In genomic region chr6:139109558-139109957, GRCh38 we compare ENCODE assay signal across 8 cellular contexts. TPM values are rescaled to one million over a fixed set of nuclear protein-coding genes. Genes with fewer than 3 reads are reported as not detected.
DNase-seq lines count a peak whose midpoint lies in the region; ATAC-seq and TF ChIP-seq lines count a peak whose summit lies in the region.

No MANE protein-coding gene starts in this region.

- DNase-seq in DND-41 = peak; percentile 51
- peak; percentile 49 for DNase-seq in HT-29 (ENCODE audit: low spot score)
- DNase-seq in activated CD4-positive, alpha-beta T cell treated with anti-CD3 and anti-CD28 coated beads, Interleukin-2, amount 10 ng/mL, durations not matched to agents 24 days and 14 days = peak; percentile 69
- DNase-seq in kidney tubule cell (ENCODE audit: low spot score) = peak; percentile 24
- DNase-seq in T-helper 2 cell treated with Interferon-gamma antibody and Interleukin-4, amounts not matched to agents 5 μg/mL and 100 μg/mL, for 36 hours (ENCODE audit: low spot score) = no peak
- DNase-seq in activated CD4-positive, CD25-positive, alpha-beta regulatory T cell treated with anti-CD3 and anti-CD28 coated beads, Interleukin-2, amount 50 U/mL, for 72 hours = no peak

- H3K9me3 ChIP-seq in DND-41 (ENCODE audit: insufficient read depth, low read length, severe bottlenecking) = no peaks in the 10 kb centered on the region

- peaks cover 26% of the 10 kb centered on the region for H3K4me1 Mint-ChIP-seq in activated CD4-positive, alpha-beta T cell treated with anti-CD3 and anti-CD28 coated beads, Interleukin-2, amount 10 ng/mL, durations not matched to agents 24 days and 14 days
- H3K4me1 Mint-ChIP-seq in T-helper 2 cell treated with Interferon-gamma antibody and Interleukin-4, amounts not matched to agents 5 μg/mL and 100 μg/mL, for 36 hours (ENCODE audit: low read depth) = peaks cover 35% of the 10 kb centered on the region

- H3K79me2 ChIP-seq in DND-41 (ENCODE audit: insufficient read depth, low read length) = no peaks in the 10 kb centered on the region

- no peak overlapping the region for H3K4me2 ChIP-seq in DND-41 (ENCODE audit: insufficient read depth, low read length)

- no peaks in the 10 kb centered on the region for H3K9me3 Mint-ChIP-seq in activated CD4-positive, alpha-beta T cell treated with anti-CD3 and anti-CD28 coated beads, Interleukin-2, amount 10 ng/mL, durations not matched to agents 24 days and 14 days
- no peaks in the 10 kb centered on the region for H3K9me3 Mint-ChIP-seq in T-helper 2 cell treated with Interferon-gamma antibody and Interleukin-4, amounts not matched to agents 5 μg/mL and 100 μg/mL, for 36 hours

- H3K27me3 Mint-ChIP-seq in activated CD4-positive, alpha-beta T cell treated with anti-CD3 and anti-CD28 coated beads, Interleukin-2, amount 10 ng/mL, durations not matched to agents 24 days and 14 days = no peaks in the 10 kb centered on the region
- no peaks in the 10 kb centered on the region for H3K27me3 Mint-ChIP-seq in T-helper 2 cell treated with Interferon-gamma antibody and Interleukin-4, amounts not matched to agents 5 μg/mL and 100 μg/mL, for 36 hours (ENCODE audit: low read depth)

- peaks cover 29% of the 10 kb centered on the region for H3K4me1 ChIP-seq in DND-41 (ENCODE audit: insufficient read depth, low read length)

- no peak overlapping the region for H3K4me3 ChIP-seq in DND-41 (ENCODE audit: low read depth in 1 of 2, low read length in 2 of 2)

- no peaks in the 10 kb centered on the region for H3K27me3 ChIP-seq in DND-41 (ENCODE audit: insufficient read depth, low read length, poor library complexity)

- no peak overlapping the region for H3K4me3 Mint-ChIP-seq in activated CD4-positive, alpha-beta T cell treated with anti-CD3 and anti-CD28 coated beads, Interleukin-2, amount 10 ng/mL, durations not matched to agents 24 days and 14 days
- H3K4me3 Mint-ChIP-seq in T-helper 2 cell treated with Interferon-gamma antibody and Interleukin-4, amounts not matched to agents 5 μg/mL and 100 μg/mL, for 36 hours = no peak overlapping the region

- H3K27ac ChIP-seq in DND-41 (ENCODE audit: low read length) = no peak overlapping the region

- ATAC-seq in DND-41 (ENCODE audit: insufficient read depth, low read depth) (no peak), GM21360 (IDR thresholded peaks at IDR 0.05; ENCODE audit: unreplicated experiment) (no peak), GM19467 (IDR thresholded peaks at IDR 0.05; ENCODE audit: unreplicated experiment) (no peak)

- peak; percentile 58 for TF ChIP-seq CTCF in DND-41 (IDR thresholded peaks at IDR 0.05; ENCODE audit: borderline replicate concordance, extremely low read depth, low read length, poor library complexity, severe bottlenecking)

- H3K36me3 ChIP-seq in DND-41 (ENCODE audit: insufficient read depth, low read length) = no peaks in the 10 kb centered on the region

- H2AFZ ChIP-seq in DND-41 (ENCODE audit: low read depth, low read length) = no peak overlapping the region

- H3K9ac ChIP-seq in DND-41 (ENCODE audit: low read depth, low read length) = no peak overlapping the region

- intact Hi-C loops in activated CD4-positive, alpha-beta T cell treated with anti-CD3 and anti-CD28 coated beads, Interleukin-2, amount 10 ng/mL, durations not matched to agents 24 days and 14 days (cut with micrococcal nuclease) = no loop called here

- no peak overlapping the region for H3K27ac Mint-ChIP-seq in activated CD4-positive, alpha-beta T cell treated with anti-CD3 and anti-CD28 coated beads, Interleukin-2, amount 10 ng/mL, durations not matched to agents 24 days and 14 days
- H3K27ac Mint-ChIP-seq in T-helper 2 cell treated with Interferon-gamma antibody and Interleukin-4, amounts not matched to agents 5 μg/mL and 100 μg/mL, for 36 hours = no peak overlapping the region

- H3K36me3 Mint-ChIP-seq in activated CD4-positive, alpha-beta T cell treated with anti-CD3 and anti-CD28 coated beads, Interleukin-2, amount 10 ng/mL, durations not matched to agents 24 days and 14 days (ENCODE audit: low read depth) = no peaks in the 10 kb centered on the region
- H3K36me3 Mint-ChIP-seq in T-helper 2 cell treated with Interferon-gamma antibody and Interleukin-4, amounts not matched to agents 5 μg/mL and 100 μg/mL, for 36 hours (ENCODE audit: low read depth) = no peaks in the 10 kb centered on the region

- H4K20me1 ChIP-seq in DND-41 (ENCODE audit: insufficient read depth, low read length) = no peaks in the 10 kb centered on the region

RNA-seq across cellular contexts. Expression of gene HECA, which starts 25.3 kb away (rescaled TPM):
- total RNA-seq in HT-29 (2014; rRNA removed; shearing (Covaris generic)) = 7.6 and 9.3 TPM in 2 replicates
- total RNA-seq in activated CD4-positive, alpha-beta T cell treated with anti-CD3 and anti-CD28 coated beads, Interleukin-2, amount 10 ng/mL, durations not matched to agents 24 days and 14 days = 45.7 and 47.7 TPM in 2 replicates

Comparison
In these comparisons a context has a peak if more than half of its experiments do, and no peak if none do; other contexts are left out.
1. DNase-seq: peak in DND-41 (single experiment), HT-29 (single experiment), activated CD4-positive, alpha-beta T cell treated with anti-CD3 and anti-CD28 coated beads, Interleukin-2, amount 10 ng/mL, durations not matched to agents 24 days and 14 days (single experiment) and kidney tubule cell (single experiment); none in T-helper 2 cell treated with Interferon-gamma antibody and Interleukin-4, amounts not matched to agents 5 μg/mL and 100 μg/mL, for 36 hours (single experiment) and activated CD4-positive, CD25-positive, alpha-beta regulatory T cell treated with anti-CD3 and anti-CD28 coated beads, Interleukin-2, amount 50 U/mL, for 72 hours (single experiment).